Comparison of ENCODE assay signal across 10 cellular contexts in genomic region chr17:78535285-78536197, GRCh38. TPM values are rescaled to one million over a fixed set of nuclear protein-coding genes. Genes with fewer than 3 reads are reported as not detected.
A peak's percentile ranks its signal among the peaks of the same experiment; 100 is the strongest.
DNase-seq lines count a peak whose midpoint lies in the region; ATAC-seq and TF ChIP-seq lines count a peak whose summit lies in the region.
"Had no signal": no experiment of that assay in that cellular context is flagged by ENCODE, and none has a peak within 500 bp of the region (broad histone marks: within the 10 kb centered on the region; RNA-seq: fewer than 3 reads in every experiment).

No MANE protein-coding gene starts in this region.

- H3K4me1 ChIP-seq in left ventricle myocardium inferior (peaks cover 8% of the 10 kb centered on the region), upper lobe of right lung (peaks cover 9% of the 10 kb centered on the region)
- peaks cover 25% of the 10 kb centered on the region for H3K4me1 ChIP-seq in effector memory CD4-positive, alpha-beta T cell (ENCODE audit: control insufficient read depth, insufficient read depth, low read length, poor library complexity, severe bottlenecking)

- ATAC-seq in Right ventricle myocardium inferior (peak; percentile 16), upper lobe of right lung (peak; percentile 22), HG02852 (IDR thresholded peaks at IDR 0.05; ENCODE audit: unreplicated experiment) (no peak), GM19023 (IDR thresholded peaks at IDR 0.05; ENCODE audit: unreplicated experiment) (no peak), GM19035 (IDR thresholded peaks at IDR 0.05; ENCODE audit: unreplicated experiment) (no peak)

- H3K4me3 ChIP-seq in left ventricle myocardium inferior (no peak overlapping the region), upper lobe of right lung (no peak overlapping the region)
- H3K4me3 ChIP-seq in effector memory CD4-positive, alpha-beta T cell (ENCODE audit: insufficient read depth, low read depth, low read length, poor library complexity, severe bottlenecking), result peak overlapping the region; percentile 15
- H3K4me3 ChIP-seq: esophagus muscularis mucosa had no signal

- TF ChIP-seq CTCF in left ventricle myocardium inferior (IDR thresholded peaks at IDR 0.05; ENCODE audit: borderline replicate concordance), result no peak
- no peak for TF ChIP-seq CTCF in upper lobe of right lung (IDR thresholded peaks at IDR 0.05)

- H3K36me3 ChIP-seq in left ventricle myocardium inferior (no peaks in the 10 kb centered on the region), upper lobe of right lung (no peaks in the 10 kb centered on the region)
- H3K36me3 ChIP-seq in effector memory CD4-positive, alpha-beta T cell (ENCODE audit: control insufficient read depth, insufficient read depth, low read length), result no peaks in the 10 kb centered on the region
- H3K36me3 ChIP-seq: esophagus muscularis mucosa had no signal

- H3K27ac ChIP-seq in left ventricle myocardium inferior (replicated peaks) (no peak overlapping the region), upper lobe of right lung (peak overlapping the region; percentile 43)
- peak overlapping the region; percentile 58 for H3K27ac ChIP-seq in effector memory CD4-positive, alpha-beta T cell (ENCODE audit: insufficient read depth, low read length, poor library complexity, severe bottlenecking)
- H3K27ac ChIP-seq: esophagus muscularis mucosa had no signal

- intact Hi-C loops in Right ventricle myocardium inferior (cut with DNase I), result no loop called here
- intact Hi-C loops in left ventricle myocardium inferior (cut with micrococcal nuclease), result no loop called here
- intact Hi-C loops in upper lobe of right lung (cut with DNase I), result no loop called here

- no peaks in the 10 kb centered on the region for H3K27me3 ChIP-seq in left ventricle myocardium inferior (ENCODE audit: low read depth)
- H3K27me3 ChIP-seq in effector memory CD4-positive, alpha-beta T cell (replicated peaks; ENCODE audit: control insufficient read depth, insufficient read depth, low read length, poor library complexity, severe bottlenecking), result no peaks in the 10 kb centered on the region
- H3K27me3 ChIP-seq in upper lobe of right lung, result no peaks in the 10 kb centered on the region
- H3K27me3 ChIP-seq: esophagus muscularis mucosa had no signal

- DNase-seq in Right ventricle myocardium inferior (ENCODE audit: missing footprints) (no peak), left ventricle myocardium inferior (no peak), NCI-H69 (lab: John Stamatoyannopoulos, UW) (peak; percentile 95), upper lobe of right lung (peak; percentile 32)
- no peak for DNase-seq in effector memory CD4-positive, alpha-beta T cell
- DNase-seq: amniotic stem cell had no signal

- no peaks in the 10 kb centered on the region for H3K9me3 ChIP-seq in left ventricle myocardium inferior (replicated peaks)
- no peaks in the 10 kb centered on the region for H3K9me3 ChIP-seq in effector memory CD4-positive, alpha-beta T cell (ENCODE audit: control insufficient read depth, low read length)
- H3K9me3 ChIP-seq in upper lobe of right lung, result no peaks in the 10 kb centered on the region
- H3K9me3 ChIP-seq: esophagus muscularis mucosa had no signal

RNA-seq across cellular contexts. Expression of gene DNAH17, which starts 41.7 kb away (rescaled TPM):
- total RNA-seq in Right ventricle myocardium inferior (not detected), left ventricle myocardium inferior (not detected), upper lobe of right lung (2.8 TPM)
- total RNA-seq: esophagus muscularis mucosa had no signal

Comparison
In these comparisons a context has a peak if more than half of its experiments do, and no peak if none do; other contexts are left out.
1. ATAC-seq: peak in Right ventricle myocardium inferior (single experiment) and upper lobe of right lung (single experiment); none in HG02852 (single experiment), GM19023 (single experiment) and GM19035 (single experiment).
2. DNase-seq: peak in NCI-H69 (single experiment) and upper lobe of right lung (single experiment); none in Right ventricle myocardium inferior (single experiment), left ventricle myocardium inferior (single experiment) and effector memory CD4-positive, alpha-beta T cell (0 of 3).